14 cellular contexts compared by ENCODE assay signal in the genomic region with DNA sequence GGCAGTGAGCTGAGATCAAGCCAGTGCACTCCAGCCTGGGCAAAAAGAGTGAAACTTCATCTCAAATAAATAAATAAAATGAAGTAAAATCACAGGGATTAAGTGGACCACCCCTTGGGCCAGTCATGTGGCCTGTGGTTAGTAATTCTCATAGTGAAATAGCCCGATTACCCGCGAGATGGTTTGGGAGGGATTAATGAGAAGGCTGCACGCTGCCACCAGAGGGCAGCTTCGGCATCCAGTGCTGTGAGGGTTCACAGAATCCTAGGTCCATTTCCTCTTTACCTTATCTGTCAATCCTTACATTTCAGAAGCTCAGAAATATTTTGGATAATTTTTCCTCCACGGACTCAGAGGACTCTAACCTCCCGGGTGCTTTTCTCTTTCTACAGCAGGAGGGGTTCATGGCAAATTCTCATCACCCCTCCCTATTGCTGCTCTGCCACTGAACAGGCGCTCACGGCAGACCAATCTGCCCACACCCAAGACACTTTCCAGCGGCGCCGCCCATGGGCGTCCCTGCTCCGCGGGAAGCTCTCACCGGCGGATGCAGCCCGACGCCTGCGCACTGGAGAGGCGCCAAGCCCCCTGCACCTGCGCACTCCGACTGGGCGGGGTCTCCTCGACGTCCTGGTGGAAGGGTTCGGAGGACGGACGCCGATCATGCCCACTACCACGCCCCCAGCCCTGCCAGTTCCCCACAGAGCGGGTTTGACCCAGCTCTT. TPM values are rescaled to one million over a fixed set of nuclear protein-coding genes. Genes with fewer than 3 reads are reported as not detected.
DNase-seq lines count a peak whose midpoint lies in the region; ATAC-seq and TF ChIP-seq lines count a peak whose summit lies in the region.
"Had no signal": no experiment of that assay in that cellular context is flagged by ENCODE, and none has a peak within 500 bp of the region (broad histone marks: within the 10 kb centered on the region; RNA-seq: fewer than 3 reads in every experiment).

No MANE protein-coding gene starts in this region.

- H3K4me3 ChIP-seq in mesendoderm (ENCODE audit: low read length): no peak overlapping the region
- H3K4me3 ChIP-seq: gastrocnemius medialis, vagina had no signal

- POLR2A ChIA-PET in GM10248 (lab: Yijun Ruan, JAX): no interaction called here

- no peak overlapping the region for H2BK120ac ChIP-seq in mesendoderm (ENCODE audit: low read depth, low read length)

- no peak overlapping the region for H3K4me2 ChIP-seq in mesendoderm (ENCODE audit: low read length)

- no peaks in the 10 kb centered on the region for H3K79me2 ChIP-seq in mesendoderm (ENCODE audit: control insufficient read depth, insufficient read depth, low read length)

- no peak overlapping the region for H3K18ac ChIP-seq in mesendoderm (ENCODE audit: low read length)

- H3K79me1 ChIP-seq in mesendoderm (ENCODE audit: low read length): no peaks in the 10 kb centered on the region

- no peak overlapping the region for H4K5ac ChIP-seq in mesendoderm (ENCODE audit: low read length)

- H3K4ac ChIP-seq in mesendoderm (ENCODE audit: low read depth, low read length): no peak overlapping the region

- no peak for ATAC-seq in GM18867 (IDR thresholded peaks at IDR 0.05; ENCODE audit: unreplicated experiment)
- ATAC-seq: gastrocnemius medialis had no signal

- CTCF ChIA-PET in GM10248 (lab: Yijun Ruan, JAX): no interaction called here

- no CpG with 5 or more reads among the region's 32 CpGs for WGBS in mesendoderm (ENCODE audit: extremely low coverage, insufficient coverage, low lambda C conversion rate)

- H2BK15ac ChIP-seq in mesendoderm (replicated peaks; ENCODE audit: low read depth): no peak overlapping the region

- H3K23ac ChIP-seq in mesendoderm (ENCODE audit: low read length): no peak overlapping the region

- DNase-seq in COLO668 (lab: John Stamatoyannopoulos, UW; ENCODE audit: unreplicated experiment): peak; percentile 1
- peak; percentile 44 for DNase-seq in HuH-7.5 (ENCODE audit: low spot score)
- DNase-seq in cerebellum (ENCODE audit: low spot score): peak; percentile 71
- peak; percentile 12 for DNase-seq in mesendoderm
- no peak for DNase-seq in activated naive CD4-positive, alpha-beta T cell treated with anti-CD3 and anti-CD28 coated beads, Interleukin-2, amount 50 U/mL, for 16 hours
- no peak for DNase-seq in NCI-H1694 (lab: John Stamatoyannopoulos, UW)
- no peak for DNase-seq in GM10248 (ENCODE audit: extremely low spot score)
- DNase-seq: dermis blood vessel endothelial cell, gastrocnemius medialis, NCI-H226 had no signal

- H3K36me3 ChIP-seq in mesendoderm (ENCODE audit: control insufficient read depth, insufficient read depth, low read length): no peaks in the 10 kb centered on the region

- H3K27ac ChIP-seq in mesendoderm (ENCODE audit: low read depth, low read length): no peak overlapping the region
- H3K27ac ChIP-seq: gastrocnemius medialis, vagina had no signal

- no peak overlapping the region for H2BK5ac ChIP-seq in mesendoderm (ENCODE audit: low read length)

- no peak overlapping the region for H3K9ac ChIP-seq in mesendoderm (ENCODE audit: low read length)

- TF ChIP-seq CTCF in GM10248 (IDR thresholded peaks at IDR 0.05; ENCODE audit: control extremely low read depth, extremely low read depth, low read depth, missing control alignments): no peak

- H2AK5ac ChIP-seq in mesendoderm (ENCODE audit: low read length): no peak overlapping the region

- no peaks in the 10 kb centered on the region for H3K27me3 ChIP-seq in mesendoderm (ENCODE audit: insufficient read depth, low read length, poor library complexity)
- H3K27me3 ChIP-seq: gastrocnemius medialis, vagina had no signal

- no peak overlapping the region for H4K8ac ChIP-seq in mesendoderm (ENCODE audit: low read depth, low read length)

- no peaks in the 10 kb centered on the region for H3K4me1 ChIP-seq in mesendoderm (ENCODE audit: control insufficient read depth, low read depth, low read length)
- H3K4me1 ChIP-seq: gastrocnemius medialis, vagina had no signal

- no peak overlapping the region for H3K56ac ChIP-seq in mesendoderm (ENCODE audit: low read length)

RNA-seq across cellular contexts. Expression of gene ZNF835, which starts 11.0 kb away (rescaled TPM):
- 7.8 TPM for total RNA-seq in cerebellum
- 1.6 TPM for polyA plus RNA-seq in mesendoderm (2013, experiment 1 of 2)
- polyA plus RNA-seq in mesendoderm (2013, experiment 2 of 2): 1.1 TPM

RNA-seq across cellular contexts. Expression of gene SMIM17, which starts 17.6 kb away (rescaled TPM):
- total RNA-seq in cerebellum: 34.5 TPM
- 0.06 TPM for polyA plus RNA-seq in mesendoderm (2013, experiment 1 of 2)
- polyA plus RNA-seq in mesendoderm (2013, experiment 2 of 2): not detected
- total RNA-seq: SK-MEL-5 had no signal
- polyA plus RNA-seq: IgD-negative memory B cell had no signal

Comparison
In these comparisons a context has a peak if more than half of its experiments do, and no peak if none do; other contexts are left out.
1. DNase-seq: peak in COLO668 (single experiment), HuH-7.5 (single experiment), cerebellum (single experiment) and mesendoderm (single experiment); none in activated naive CD4-positive, alpha-beta T cell treated with anti-CD3 and anti-CD28 coated beads, Interleukin-2, amount 50 U/mL, for 16 hours (single experiment), NCI-H1694 (single experiment) and GM10248 (single experiment).